ENCODE assay signal across 1 cellular context in genomic region chr7:106285051-106285800, GRCh38.
TF ChIP-seq lines count a peak whose summit lies in the region.

No MANE protein-coding gene starts in this region.

TF ChIP-seq in K562, 482 proteins besides CTCF, POLR2A, EP300 and RAD21 (continued from another document and continues in another):
- no peak for TF ChIP-seq ZNF133 (CRISPR knock-in tag; IDR thresholded peaks at IDR 0.05)
- peak; percentile 93 for TF ChIP-seq NFRKB (IDR thresholded peaks at IDR 0.05; ENCODE audit: low read depth)
- TF ChIP-seq ZBTB7A (IDR thresholded peaks at IDR 0.05; ENCODE audit: borderline replicate concordance, control insufficient read depth, low read depth, low read length): peak; percentile 59; the same call in 1 of the 2 replicates
- TF ChIP-seq POLR2AphosphoS5 (IDR thresholded peaks at IDR 0.05; ENCODE audit: control insufficient read depth, insufficient read depth, low read depth, low read length): peak; percentile 55
- peak; percentile 62; the same call in 1 of the 2 replicates for TF ChIP-seq XRCC5 (IDR thresholded peaks at IDR 0.05; ENCODE audit: low read depth, low read length)
- no peak for TF ChIP-seq GABPB2 (CRISPR knock-in tag; conservative IDR thresholded peaks at IDR 0.05)
- TF ChIP-seq TOE1 (IDR thresholded peaks at IDR 0.05; ENCODE audit: borderline replicate concordance): peak; percentile 90
- TF ChIP-seq TOE1 (CRISPR knock-in tag; IDR thresholded peaks at IDR 0.05; ENCODE audit: borderline replicate concordance, low read depth): no peak
- TF ChIP-seq ZNF766 (CRISPR knock-in tag; conservative IDR thresholded peaks at IDR 0.05): peak; percentile 76
- TF ChIP-seq BRF1 (IDR thresholded peaks at IDR 0.05; ENCODE audit: borderline replicate concordance, extremely low read depth, insufficient read length): no peak
- TF ChIP-seq ILK (tag; IDR thresholded peaks at IDR 0.05; ENCODE audit: borderline replicate concordance, low read depth): 0 out of 2 replicates have a peak, but pooled peaks have one; percentile 8
- peak; percentile 88 to 93 for TF ChIP-seq E2F6 (IDR thresholded peaks at IDR 0.05; ENCODE audit: borderline replicate concordance in 1 of 2, extremely low read depth in 1 of 2, insufficient read depth in 1 of 2, insufficient read length in 1 of 2, low read depth in 1 of 2, low read length in 1 of 2, poor library complexity in 1 of 2, severe bottlenecking in 1 of 2)
- TF ChIP-seq TAF1 (IDR thresholded peaks at IDR 0.05; ENCODE audit: control insufficient read depth, extremely low read depth, insufficient read depth, low read length, severe bottlenecking): peak; percentile 69
- peak; percentile 59; the same call in 1 of the 2 replicates for TF ChIP-seq AFF4 (CRISPR knock-in tag; IDR thresholded peaks at IDR 0.05)
- TF ChIP-seq PHF8 (IDR thresholded peaks at IDR 0.05; ENCODE audit: borderline replicate concordance, low read length): peak; percentile 67; the same call in 1 of the 2 replicates
- TF ChIP-seq ATF7 (IDR thresholded peaks at IDR 0.05): peak; percentile 94
- peak; percentile 69 for TF ChIP-seq BCOR (IDR thresholded peaks at IDR 0.05)
- TF ChIP-seq CHAMP1 (IDR thresholded peaks at IDR 0.05): no peak
- TF ChIP-seq CREB3L1 (IDR thresholded peaks at IDR 0.05; ENCODE audit: borderline replicate concordance, low read depth): peak; percentile 74
- TF ChIP-seq PML (IDR thresholded peaks at IDR 0.05; ENCODE audit: low read length): peak; percentile 49
- peak; percentile 53 for TF ChIP-seq ZNF24 (IDR thresholded peaks at IDR 0.05)
- TF ChIP-seq TARDBP (IDR thresholded peaks at IDR 0.05): peak; percentile 89
- peak; percentile 26 to 64; a peak in 3 of 4 replicates for TF ChIP-seq ARNT (IDR thresholded peaks at IDR 0.05)
- TF ChIP-seq JUND (IDR thresholded peaks at IDR 0.05; ENCODE audit: borderline replicate concordance, low read depth, low read length): peak; percentile 82
- peak; percentile 33; the same call in 1 of the 3 replicates for TF ChIP-seq JUND (tag; IDR thresholded peaks at IDR 0.05; ENCODE audit: borderline replicate concordance, low read depth, low read length)
- TF ChIP-seq ZC3H8 (IDR thresholded peaks at IDR 0.05): 0 out of 2 replicates have a peak, but pooled peaks have one; percentile 43
- TF ChIP-seq HDAC8 (tag; IDR thresholded peaks at IDR 0.05): 0 out of 2 replicates have a peak, but pooled peaks have one; percentile 45
- no peak; the same call in 1 of the 2 replicates for TF ChIP-seq ZNF12 (CRISPR knock-in tag; IDR thresholded peaks at IDR 0.05)
- no peak for TF ChIP-seq ZNF395 (CRISPR knock-in tag; IDR thresholded peaks at IDR 0.05)
- TF ChIP-seq ZNF408 (CRISPR knock-in tag; IDR thresholded peaks at IDR 0.05; ENCODE audit: low read depth): no peak
- peak; percentile 68 for TF ChIP-seq GABPB1 (CRISPR knock-in tag; IDR thresholded peaks at IDR 0.05)
- TF ChIP-seq MXI1 (IDR thresholded peaks at IDR 0.05; ENCODE audit: low read depth, low read length): peak; percentile 56; the same call in 1 of the 2 replicates
- TF ChIP-seq MTA3 (IDR thresholded peaks at IDR 0.05; ENCODE audit: borderline replicate concordance): peak; percentile 3; the same call in 1 of the 2 replicates
- peak; percentile 69 for TF ChIP-seq NBN (IDR thresholded peaks at IDR 0.05; ENCODE audit: low read depth)
- no peak; the same call in 1 of the 2 replicates for TF ChIP-seq KLF1 (tag; IDR thresholded peaks at IDR 0.05)
- peak; percentile 18; the same call in 1 of the 2 replicates for TF ChIP-seq THAP7 (CRISPR knock-in tag; IDR thresholded peaks at IDR 0.05)
- TF ChIP-seq GMEB1 (CRISPR knock-in tag; IDR thresholded peaks at IDR 0.05): peak; percentile 78
- TF ChIP-seq ZBTB12 (CRISPR knock-in tag; IDR thresholded peaks at IDR 0.05): peak; percentile 83
- TF ChIP-seq TCF3 (CRISPR knock-in tag; IDR thresholded peaks at IDR 0.05): peak; percentile 16; the same call in 1 of the 2 replicates
- TF ChIP-seq FOXK1 (CRISPR knock-in tag; IDR thresholded peaks at IDR 0.05; ENCODE audit: borderline replicate concordance): peak; percentile 81
- no peak for TF ChIP-seq TCF15 (CRISPR knock-in tag; IDR thresholded peaks at IDR 0.05)
- peak; percentile 97 for TF ChIP-seq HMGN3 (IDR thresholded peaks at IDR 0.05; ENCODE audit: borderline replicate concordance, extremely low read depth, insufficient read length, low read depth, low read length)
- TF ChIP-seq NR2C2 (CRISPR knock-in tag; IDR thresholded peaks at IDR 0.05): no peak
- peak; percentile 83 for TF ChIP-seq NR2C2 (tag; IDR thresholded peaks at IDR 0.05)
- TF ChIP-seq HDAC2 (IDR thresholded peaks at IDR 0.05): peak; percentile 94
- no peak for TF ChIP-seq ZBTB26 (CRISPR knock-in tag; IDR thresholded peaks at IDR 0.05)
- 0 out of 2 replicates have a peak, but pooled peaks have one; percentile 14 for TF ChIP-seq CHD2 (IDR thresholded peaks at IDR 0.05; ENCODE audit: low read depth, low read length)
- peak; percentile 73 for TF ChIP-seq ZEB2 (IDR thresholded peaks at IDR 0.05)
